Comparison of ENCODE assay signal across 9 cellular contexts in genomic region chr12:77325505-77325904, GRCh38.
DNase-seq lines count a peak whose midpoint lies in the region; ATAC-seq and TF ChIP-seq lines count a peak whose summit lies in the region.
"Had no signal": no experiment of that assay in that cellular context is flagged by ENCODE, and none has a peak within 500 bp of the region (broad histone marks: within the 10 kb centered on the region; RNA-seq: fewer than 3 reads in every experiment).

No MANE protein-coding gene starts in this region.

- peaks cover 6 to 19% (median 9%) of the 10 kb centered on the region in 4 donors for H3K4me1 ChIP-seq in upper lobe of left lung

- ATAC-seq in activated T-cell treated with anti-CD3 and anti-CD28 coated beads, Interleukin-2, amount 50 U/mL, for 4 hours: no peak
- ATAC-seq in upper lobe of left lung (ENCODE audit: low FRiP score in 2 of 2): peak in 1 of 2 donors; percentile 60

- no peaks in the 10 kb centered on the region for H3K36me3 Mint-ChIP-seq in activated T-cell treated with anti-CD3 and anti-CD28 coated beads, Interleukin-2, amount 50 U/mL, for 4 hours (ENCODE audit: insufficient read depth)

- no peak for TF ChIP-seq CTCF in brain microvascular endothelial cell (IDR thresholded peaks at IDR 0.05; ENCODE audit: low read depth, low read length, missing control alignments)
- no peak for TF ChIP-seq CTCF in lower leg skin (IDR thresholded peaks at IDR 0.05)
- no peak for TF ChIP-seq CTCF in upper lobe of left lung (IDR thresholded peaks at IDR 0.05)

- H3K4me3 ChIP-seq in brain microvascular endothelial cell (ENCODE audit: low read depth, low read length) (peak overlapping the region; percentile 76), lower leg skin (ENCODE audit: low read depth, poor library complexity, severe bottlenecking) (peak overlapping the region; percentile 44), upper lobe of left lung (peak overlapping the region; percentile 44 to 67 (median 53))

- H3K36me3 ChIP-seq in brain microvascular endothelial cell (replicated peaks) (no peaks in the 10 kb centered on the region), upper lobe of left lung (no peaks in the 10 kb centered on the region)
- H3K36me3 ChIP-seq: neutrophil had no signal

- no peaks in the 10 kb centered on the region for H3K9me3 Mint-ChIP-seq in activated T-cell treated with anti-CD3 and anti-CD28 coated beads, Interleukin-2, amount 50 U/mL, for 4 hours

- peak overlapping the region; percentile 4 for H3K4me3 Mint-ChIP-seq in activated T-cell treated with anti-CD3 and anti-CD28 coated beads, Interleukin-2, amount 50 U/mL, for 4 hours

- H3K9me3 ChIP-seq in upper lobe of left lung: no peaks in the 10 kb centered on the region
- H3K9me3 ChIP-seq: neutrophil had no signal

- no peak overlapping the region for H3K27ac ChIP-seq in brain microvascular endothelial cell
- H3K27ac ChIP-seq in upper lobe of left lung: no peak overlapping the region
- H3K27ac ChIP-seq: neutrophil had no signal

- in situ Hi-C loops in brain microvascular endothelial cell (cut with HindIII; ENCODE audit: low pct_ligation_motif_present, low sequenced_read_pairs): no loop called here

- H3K27me3 ChIP-seq in brain microvascular endothelial cell (replicated peaks): peaks cover 4% of the 10 kb centered on the region
- H3K27me3 ChIP-seq in upper lobe of left lung: no peaks in the 10 kb centered on the region

- intact Hi-C loops in lower leg skin (cut with DNase I; ENCODE audit: low total_unique reads): loop anchor here (10.0 kb wide), 1 partner anchor 261 kb away; the partner anchor contains the start of gene E2F7

- H3K4me1 Mint-ChIP-seq in activated T-cell treated with anti-CD3 and anti-CD28 coated beads, Interleukin-2, amount 50 U/mL, for 4 hours (ENCODE audit: low read depth): peaks cover 8% of the 10 kb centered on the region

- TF ChIP-seq EP300 in upper lobe of left lung (IDR thresholded peaks at IDR 0.05): no peak

- H3K27me3 Mint-ChIP-seq in activated T-cell treated with anti-CD3 and anti-CD28 coated beads, Interleukin-2, amount 50 U/mL, for 4 hours (ENCODE audit: low read depth): peaks cover 54% of the 10 kb centered on the region

- TF ChIP-seq POLR2A in lower leg skin (IDR thresholded peaks at IDR 0.05) (no peak), upper lobe of left lung (IDR thresholded peaks at IDR 0.05) (no peak)

- 0 to 1% methylated on average over 20 to 24 of the region's 24 CpGs for WGBS in lower leg skin, 2 donors
- 2 to 5% methylated on average over 15 to 21 of the region's 24 CpGs for WGBS in upper lobe of left lung, 2 donors

- DNase-seq in activated T-cell treated with anti-CD3 and anti-CD28 coated beads, Interleukin-2, amount 50 U/mL, for 4 hours: no peak
- DNase-seq in activated T-cell treated with anti-CD3 and anti-CD28 coated beads, Interleukin-2, amount 50 U/mL, for 1 hour: no peak
- DNase-seq in brain microvascular endothelial cell: no peak
- DNase-seq in lower leg skin (ENCODE audit: low spot score in 2 of 2): peak in 1 of 2 donors; percentile 87
- DNase-seq in upper lobe of left lung: peak in 1 of 2 donors; percentile 68
- no peak for DNase-seq in activated effector memory CD4-positive, alpha-beta T cell treated with anti-CD3 and anti-CD28 coated beads, Interleukin-2, amount 50 U/mL, for 16 hours
- no peak for DNase-seq in SKM-1 (lab: John Stamatoyannopoulos, UW; ENCODE audit: unreplicated experiment)
- no peak for DNase-seq in NCI-H510A (lab: John Stamatoyannopoulos, UW)
